In the genomic region with DNA sequence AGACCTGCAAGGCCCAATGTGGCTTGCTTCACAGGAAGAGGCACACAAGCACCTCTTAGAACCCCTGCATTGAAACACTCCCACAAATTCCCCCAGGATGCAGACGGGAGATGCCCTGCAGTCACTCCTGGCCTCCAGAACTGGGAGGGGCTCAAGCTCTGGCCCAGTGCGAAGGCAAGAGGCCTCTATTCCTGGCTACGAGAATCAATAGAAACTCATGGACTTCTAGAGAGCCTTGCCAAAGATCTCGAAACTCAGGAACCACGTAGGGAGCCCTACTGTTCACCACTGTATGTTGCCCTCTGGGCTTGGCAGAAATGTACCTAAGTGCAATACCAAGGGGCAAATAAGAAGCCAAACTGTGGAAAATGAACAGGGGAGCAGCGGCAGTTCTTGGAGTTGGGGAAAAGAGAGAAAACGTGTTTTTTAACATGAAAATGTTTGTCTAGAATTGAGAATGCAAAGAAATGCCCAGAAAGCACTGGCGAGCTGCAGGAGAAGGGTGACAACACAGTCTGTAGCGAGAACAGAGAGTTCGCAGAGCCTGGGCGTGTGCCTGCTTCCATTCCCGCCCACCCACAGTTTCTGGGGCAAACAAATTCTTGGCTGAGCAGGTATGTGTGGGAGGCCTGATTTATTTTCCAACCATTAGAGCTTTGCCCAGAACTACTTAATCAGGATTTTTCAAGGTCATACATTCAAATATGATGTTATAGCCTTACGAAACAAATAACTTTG, we compare ENCODE assay signal across 8 cellular contexts.
A peak's percentile ranks its signal among the peaks of the same experiment; 100 is the strongest.
DNase-seq lines count a peak whose midpoint lies in the region; ATAC-seq and TF ChIP-seq lines count a peak whose summit lies in the region.

No MANE protein-coding gene starts in this region.

- intact Hi-C loops in Right ventricle myocardium inferior (cut with DNase I) (no loop called here), cardiac septum (cut with DNase I) (loop anchor here (5.0 kb wide), 1 partner anchor 48 kb away; no protein-coding TSS in a partner anchor), upper lobe of right lung (cut with DNase I) (no loop called here)

- H3K4me3 ChIP-seq in duodenal mucosa (ENCODE audit: low read depth in 1 of 2, low read length in 2 of 2) (peak overlapping the region in 1 of 2 donors; percentile 18), muscle layer of colon (ENCODE audit: low read depth in 1 of 2, low read length in 2 of 2) (peak overlapping the region in 1 of 2 donors; percentile 19), upper lobe of right lung (no peak overlapping the region), BE2C (ENCODE audit: low read depth, low read length) (no peak overlapping the region)

- H3K9ac ChIP-seq in duodenal mucosa (ENCODE audit: low read depth in 1 of 2, low read length in 2 of 2) (peak overlapping the region in 1 of 2 donors; percentile 3), muscle layer of colon (ENCODE audit: low read length) (peak overlapping the region; percentile 20)

- H3K36me3 ChIP-seq in duodenal mucosa (ENCODE audit: control insufficient read depth in 1 of 2, insufficient read depth in 2 of 2, low read length in 2 of 2) = no peaks in the 10 kb centered on the region
- no peaks in the 10 kb centered on the region for H3K36me3 ChIP-seq in muscle layer of colon (ENCODE audit: insufficient read depth, low read length)
- peaks cover 8% of the 10 kb centered on the region for H3K36me3 ChIP-seq in upper lobe of right lung
- no peaks in the 10 kb centered on the region for H3K36me3 ChIP-seq in BE2C

- no peaks in the 10 kb centered on the region for H3K27me3 ChIP-seq in duodenal mucosa (ENCODE audit: control insufficient read depth in 1 of 2, insufficient read depth in 2 of 2, low read length in 2 of 2)
- H3K27me3 ChIP-seq in muscle layer of colon (ENCODE audit: control insufficient read depth in 1 of 2, insufficient read depth in 2 of 2, low read length in 2 of 2) = no peaks in the 10 kb centered on the region
- H3K27me3 ChIP-seq in upper lobe of right lung = no peaks in the 10 kb centered on the region
- H3K27me3 ChIP-seq in BE2C = no peaks in the 10 kb centered on the region

- peak; percentile 79 for ATAC-seq in Right ventricle myocardium inferior
- peak; percentile 67 for ATAC-seq in upper lobe of right lung
- no peak for ATAC-seq in GM19397 (IDR thresholded peaks at IDR 0.05; ENCODE audit: unreplicated experiment)

- peak overlapping the region; percentile 57 for H3K27ac ChIP-seq in duodenal mucosa (ENCODE audit: low read depth, low read length)
- no peak overlapping the region for H3K27ac ChIP-seq in muscle layer of colon (ENCODE audit: low read depth, low read length)
- H3K27ac ChIP-seq in upper lobe of right lung = peak overlapping the region; percentile 69

- TF ChIP-seq CTCF in upper lobe of right lung (IDR thresholded peaks at IDR 0.05) (no peak), BE2C (IDR thresholded peaks at IDR 0.05; ENCODE audit: low read depth, low read length) (no peak)

- DNase-seq in Right ventricle myocardium inferior (ENCODE audit: missing footprints) (peak; percentile 67), cardiac septum (ENCODE audit: low spot score) (no peak), upper lobe of right lung (no peak), NCI-H2029 treated with DMSO at 0.1 percent for 48 hours (lab: John Stamatoyannopoulos, UW) (no peak), BE2C (no peak)

- H3K4me1 ChIP-seq in duodenal mucosa (ENCODE audit: control insufficient read depth in 1 of 2, insufficient read depth in 2 of 2, low read length in 2 of 2) (peaks cover 59% of the 10 kb centered on the region in 2 donors), muscle layer of colon (ENCODE audit: insufficient read depth, low read length) (peaks cover 71% of the 10 kb centered on the region), upper lobe of right lung (peaks cover 81% of the 10 kb centered on the region), BE2C (peaks cover 4% of the 10 kb centered on the region)

- H3K9me3 ChIP-seq in duodenal mucosa (ENCODE audit: control insufficient read depth in 1 of 2, low read length in 2 of 2) (no peaks in the 10 kb centered on the region), muscle layer of colon (ENCODE audit: low read length) (no peaks in the 10 kb centered on the region), upper lobe of right lung (no peaks in the 10 kb centered on the region), BE2C (no peaks in the 10 kb centered on the region; the same call in 1 of the 2 replicates)
